ENCODE assay signal across 8 cellular contexts in the genomic region with DNA sequence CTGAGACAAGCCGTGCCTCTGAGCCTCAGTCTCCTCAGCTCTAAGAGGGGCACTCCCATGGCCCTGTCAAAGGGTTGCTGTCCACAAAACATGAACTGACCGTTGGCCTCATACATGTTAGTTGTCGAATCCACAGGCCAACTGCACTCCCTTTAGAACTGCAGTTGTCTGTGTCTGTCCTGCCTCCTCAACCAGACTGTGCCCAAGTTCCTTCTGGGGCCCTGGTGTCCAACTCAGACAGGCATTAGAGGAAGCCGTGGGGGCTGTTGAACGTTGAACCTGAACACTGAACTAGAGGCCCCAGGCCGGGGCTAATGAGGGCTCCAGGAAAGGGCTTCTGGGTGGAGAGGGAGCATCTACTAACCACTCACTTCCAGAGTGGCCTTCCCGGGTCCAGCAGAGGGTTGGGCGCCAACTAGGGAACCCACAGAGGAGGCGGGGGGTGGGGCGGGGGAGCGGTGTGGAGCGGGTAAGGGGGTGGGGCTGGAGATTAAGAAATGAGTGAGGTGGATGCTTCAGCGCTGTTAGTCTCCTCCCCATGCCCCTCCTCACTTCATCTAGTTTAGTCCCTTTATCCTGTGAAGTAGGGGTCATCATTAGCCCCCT. TPM values are rescaled to one million over a fixed set of nuclear protein-coding genes. Genes with fewer than 3 reads are reported as not detected.
DNase-seq lines count a peak whose midpoint lies in the region; ATAC-seq and TF ChIP-seq lines count a peak whose summit lies in the region.

Gene RAB42, plus strand, starts transcription at position 558 of the 606 bp plus-strand sequence. CDS start 247 bp downstream, outside the sequence.

- peak within 1 kb of the TSS; percentile 76 for H3K4me3 Mint-ChIP-seq in activated T-cell treated with anti-CD3 and anti-CD28 coated beads, Interleukin-2, amount 50 U/mL, for 4 hours

- H3K4me1 ChIP-seq in mesodermal cell (ENCODE audit: control insufficient read depth, insufficient read depth, low read length, poor library complexity, severe bottlenecking) (peaks cover 3% of the 10 kb centered on the region), upper lobe of right lung (peaks cover 5% of the 10 kb centered on the region)

- H3K36me3 ChIP-seq in mesodermal cell (ENCODE audit: control insufficient read depth, insufficient read depth, low read length) (no peaks in the 10 kb centered on the region), upper lobe of right lung (no peaks in the 10 kb centered on the region)

- H3K9me3 ChIP-seq in mesodermal cell (ENCODE audit: control insufficient read depth, low read length), result no peaks in the 10 kb centered on the region
- no peaks in the 10 kb centered on the region for H3K9me3 ChIP-seq in upper lobe of right lung

- H3K27ac ChIP-seq in mesodermal cell (ENCODE audit: low read depth, low read length, severe bottlenecking), result no peak within 1 kb of the TSS
- no peak within 1 kb of the TSS for H3K27ac ChIP-seq in upper lobe of right lung

- H3K36me3 Mint-ChIP-seq in activated T-cell treated with anti-CD3 and anti-CD28 coated beads, Interleukin-2, amount 50 U/mL, for 4 hours (ENCODE audit: insufficient read depth), result peaks cover 3% of the 10 kb centered on the region

- H3K27me3 ChIP-seq in upper lobe of right lung, result no peaks in the 10 kb centered on the region

- no peak for TF ChIP-seq CTCF in upper lobe of right lung (IDR thresholded peaks at IDR 0.05)

- H3K4me3 ChIP-seq in mesodermal cell (ENCODE audit: extremely low read depth, insufficient read depth, low read length, poor library complexity, severe bottlenecking) (peak within 1 kb of the TSS; percentile 40), upper lobe of right lung (peak within 1 kb of the TSS; percentile 57)

- intact Hi-C loops in upper lobe of right lung (cut with DNase I), result loop anchor here (10.0 kb wide), 1 partner anchor 77 kb away; no protein-coding TSS in a partner anchor

- peaks cover 7% of the 10 kb centered on the region for H3K4me1 Mint-ChIP-seq in activated T-cell treated with anti-CD3 and anti-CD28 coated beads, Interleukin-2, amount 50 U/mL, for 4 hours (ENCODE audit: low read depth)

- DNase-seq in activated T-cell treated with anti-CD3 and anti-CD28 coated beads, Interleukin-2, amount 50 U/mL, for 4 hours, result no peak
- DNase-seq in activated T-cell treated with anti-CD3 and anti-CD28 coated beads, Interleukin-2, amount 50 U/mL, for 1 hour, result no peak
- DNase-seq in NOMO-1 (lab: John Stamatoyannopoulos, UW; ENCODE audit: unreplicated experiment in 2 of 2), result peak; percentile 64 to 72
- peak; percentile 58 for DNase-seq in ecto neural progenitor cell (ENCODE audit: low spot score)
- DNase-seq in upper lobe of right lung, result peak; percentile 82
- no peak for DNase-seq in LoVo (ENCODE audit: low spot score)
- DNase-seq in NCI-H345 treated with DMSO at 0.1 percent for 48 hours (lab: John Stamatoyannopoulos, UW; ENCODE audit: unreplicated experiment), result no peak

- no peaks in the 10 kb centered on the region for H3K9me3 Mint-ChIP-seq in activated T-cell treated with anti-CD3 and anti-CD28 coated beads, Interleukin-2, amount 50 U/mL, for 4 hours

- peaks cover 4% of the 10 kb centered on the region for H3K27me3 Mint-ChIP-seq in activated T-cell treated with anti-CD3 and anti-CD28 coated beads, Interleukin-2, amount 50 U/mL, for 4 hours (ENCODE audit: low read depth)

- ATAC-seq in activated T-cell treated with anti-CD3 and anti-CD28 coated beads, Interleukin-2, amount 50 U/mL, for 4 hours, result peak; percentile 75 to 79
- ATAC-seq in upper lobe of right lung, result peak; percentile 81

- 72 to 79% methylated on average over 4 to 5 of the region's 13 CpGs for WGBS in mesodermal cell (ENCODE audit: insufficient coverage in 2 of 2), 2 experiments

RNA-seq across cellular contexts. Expression of gene RAB42, which starts in this region (rescaled TPM):
- total RNA-seq in activated T-cell treated with anti-CD3 and anti-CD28 coated beads, Interleukin-2, amount 50 U/mL, for 4 hours, result not detected
- polyA plus RNA-seq in mesodermal cell (2013, experiment 1 of 2), result 3.5 TPM
- polyA plus RNA-seq in mesodermal cell (2013, experiment 2 of 2), result 2.2 TPM
- 5.5 TPM for total RNA-seq in upper lobe of right lung

Comparison
In these comparisons a context has a peak if more than half of its experiments do, and no peak if none do; other contexts are left out.
1. Peak in ATAC-seq in activated T-cell treated with anti-CD3 and anti-CD28 coated beads, Interleukin-2, amount 50 U/mL, for 4 hours; RNA of the gene not detected or under 1 TPM.
2. DNase-seq: peak in NOMO-1 (2 of 2), ecto neural progenitor cell (single experiment) and upper lobe of right lung (single experiment); none in activated T-cell treated with anti-CD3 and anti-CD28 coated beads, Interleukin-2, amount 50 U/mL, for 4 hours (single experiment), activated T-cell treated with anti-CD3 and anti-CD28 coated beads, Interleukin-2, amount 50 U/mL, for 1 hour (single experiment), LoVo (single experiment) and NCI-H345 treated with DMSO at 0.1 percent for 48 hours (single experiment).